Comparison of ENCODE assay signal across 32 cellular contexts in the genomic region with DNA sequence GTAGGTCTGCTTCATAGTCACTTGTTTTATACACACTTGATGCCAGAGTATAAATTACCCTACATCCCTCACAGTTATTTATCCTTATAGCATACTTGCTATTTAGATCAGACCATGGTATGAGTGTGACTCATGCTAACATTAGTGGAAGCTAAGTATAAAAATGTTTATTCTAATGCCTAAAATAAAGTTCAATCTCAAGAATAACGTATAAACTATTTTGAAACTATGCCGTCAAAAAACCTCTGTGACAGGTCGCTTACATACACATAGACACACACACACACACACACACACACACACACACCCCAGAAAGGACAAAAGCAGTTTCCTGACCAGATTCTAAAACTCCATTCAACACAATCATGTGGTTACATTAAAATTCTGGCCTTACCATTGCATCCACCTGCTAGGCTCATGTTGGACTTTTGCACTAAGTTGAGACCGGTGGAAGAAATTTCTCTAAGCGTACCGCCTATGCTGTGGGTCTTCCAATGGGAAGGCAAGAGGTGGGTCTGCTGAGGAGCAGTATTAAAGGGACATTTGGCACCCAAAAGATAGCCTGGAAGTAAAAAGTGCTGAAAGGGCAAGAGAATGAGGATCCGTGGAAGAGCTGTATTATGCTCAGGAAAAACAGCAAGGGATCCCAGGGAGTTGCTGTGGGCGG. TPM values are rescaled to one million over a fixed set of nuclear protein-coding genes. Genes with fewer than 3 reads are reported as not detected.
DNase-seq lines count a peak whose midpoint lies in the region; FAIRE-seq and TF ChIP-seq lines count a peak whose summit lies in the region.
"Had no signal": no experiment of that assay in that cellular context is flagged by ENCODE, and none has a peak within 500 bp of the region (broad histone marks: within the 10 kb centered on the region; RNA-seq: fewer than 3 reads in every experiment).

No MANE protein-coding gene starts in this region.

- H3K27me3 ChIP-seq in H1 (replicated peaks in 1 of 4; ENCODE audit: control insufficient read depth in 3 of 4, extremely low read depth in 1 of 4, insufficient read depth in 3 of 4, low read length in 3 of 4) = no peaks in the 10 kb centered on the region
- H3K27me3 ChIP-seq in colonic mucosa = no peaks in the 10 kb centered on the region
- H3K27me3 ChIP-seq: breast epithelium, heart right ventricle, spleen had no signal

- POLR2A ChIA-PET in H1 (lab: Charles Lee; ENCODE audit: partially characterized antibody) = no interaction called here

- H4K8ac ChIP-seq in H1 (ENCODE audit: extremely low read depth, insufficient read depth, low read length) = no peak overlapping the region

- no peak for TF ChIP-seq EP300 in H1 (IDR thresholded peaks at IDR 0.05; ENCODE audit: borderline replicate concordance in 1 of 2, low read depth in 2 of 2, low read length in 2 of 2)

- TF ChIP-seq CTCF in H1 (IDR thresholded peaks at IDR 0.05; ENCODE audit: control extremely low read depth in 1 of 3, insufficient read depth in 1 of 3, low read depth in 1 of 3, low read length in 3 of 3) (no peak), osteocyte (IDR thresholded peaks at IDR 0.05) (no peak), colonic mucosa (IDR thresholded peaks at IDR 0.05) (no peak)

- H4K5ac ChIP-seq in H1 (ENCODE audit: insufficient read length, low read depth, low read length) = no peak overlapping the region

- no peak overlapping the region for H2AK5ac ChIP-seq in H1 (ENCODE audit: low read depth, low read length)

- H2BK20ac ChIP-seq in H1 (ENCODE audit: low read length) = no peak overlapping the region

- TF ChIP-seq POLR2A in H1 (IDR thresholded peaks at IDR 0.05; ENCODE audit: control extremely low read depth in 1 of 2, low read depth in 2 of 2, low read length in 2 of 2) = no peak

- H3K27me3 Mint-ChIP-seq in osteocyte (ENCODE audit: unreplicated experiment) = no peaks in the 10 kb centered on the region
- H3K27me3 Mint-ChIP-seq: activated naive CD8-positive, alpha-beta T cell treated with anti-CD3 and anti-CD28 coated beads for 36 hours; dendritic cell treated with granulocyte-macrophage colony-stimulating factor and Interleukin-4, amounts not matched to agents 40 ng/mL and 50 ng/mL, for 4 days; stimulated activated naive CD8-positive, alpha-beta T cell treated with anti-CD3 and anti-CD28 coated beads, Interleukin-15, Interleukin-2, amounts not matched to agents 100 ng/mL and 50 ng/mL, for 24 hours had no signal

- H3K23me2 ChIP-seq in H1 (ENCODE audit: low read depth, low read length) = no peaks in the 10 kb centered on the region

- H3K36me3 Mint-ChIP-seq in osteocyte (ENCODE audit: unreplicated experiment) = no peaks in the 10 kb centered on the region
- H3K36me3 Mint-ChIP-seq: activated naive CD8-positive, alpha-beta T cell treated with anti-CD3 and anti-CD28 coated beads for 36 hours; natural killer cell; type B pancreatic cell had no signal

- H3K4me3 ChIP-seq in H1 (ENCODE audit: extremely low read depth in 1 of 4, insufficient read depth in 2 of 4, low read depth in 3 of 4, low read length in 4 of 4) (no peak overlapping the region), colonic mucosa (no peak overlapping the region)
- H3K4me3 ChIP-seq: BLaER1 treated with 17β-estradiol and CSF1 and Interleukin-3, amounts not matched to agents 10 nM and 100 nM; breast epithelium; heart right ventricle; SJSA1; spleen had no signal

- H3K4me1 Mint-ChIP-seq in osteocyte (ENCODE audit: unreplicated experiment) = peaks cover 15% of the 10 kb centered on the region
- H3K4me1 Mint-ChIP-seq: activated naive CD8-positive, alpha-beta T cell treated with anti-CD3 and anti-CD28 coated beads for 36 hours; activated T-helper 17 cell treated with anti-CD3 and anti-CD28 coated beads, Interleukin-2, amount 50 U/mL, for 72 hours; natural killer cell had no signal

- no peaks in the 10 kb centered on the region for H3K79me2 ChIP-seq in H1 (ENCODE audit: control insufficient read depth in 1 of 2, insufficient read depth in 2 of 2, low read length in 2 of 2)

- CTCF ChIA-PET in H1 (lab: Charles Lee; ENCODE audit: partially characterized antibody) = interaction anchor here (0.6 to 1.4 kb wide), 2 partner anchors 157 to 1322 kb away, joined by 3 read pairs; no protein-coding TSS in a partner anchor

- H3K9me3 ChIP-seq in H1 (ENCODE audit: insufficient read depth in 2 of 2, low read depth in 1 of 2, low read length in 1 of 2) = no peaks in the 10 kb centered on the region
- H3K9me3 ChIP-seq in colonic mucosa = no peaks in the 10 kb centered on the region
- H3K9me3 ChIP-seq: BLaER1 treated with 17β-estradiol and CSF1 and Interleukin-3, amounts not matched to agents 10 nM and 100 nM; breast epithelium; heart right ventricle; SJSA1; spleen had no signal

- no peak for TF ChIP-seq RAD21 in H1 (IDR thresholded peaks at IDR 0.05 in 1 of 2, conservative IDR thresholded peaks at IDR 0.05 in 1 of 2; ENCODE audit: low read depth in 2 of 2, low read length in 2 of 2)

- FAIRE-seq in A204.1 (lab: Jason Lieb, UNC) = peak; percentile 65
- no peak for FAIRE-seq in H1 (lab: Jason Lieb, UNC)
- FAIRE-seq: D721Med, G401.6, GM18507 had no signal

- no peak overlapping the region for H2BK15ac ChIP-seq in H1 (ENCODE audit: low read length)

- no peak overlapping the region for H2BK12ac ChIP-seq in H1 (ENCODE audit: low read depth, low read length)

- H2AFZ ChIP-seq in H1 (ENCODE audit: low read length) = 0 out of 2 replicates have a peak overlapping the region, but pooled peaks have one; percentile 71

- DNase-seq in NCI-H69 (lab: John Stamatoyannopoulos, UW) (peak; percentile 71), H1 (ENCODE audit: low read depth in 1 of 2, low spot score in 2 of 2) (no peak), osteocyte (ENCODE audit: extremely low spot score, unreplicated experiment) (no peak), posterior cingulate gyrus (no peak), colonic mucosa (no peak), NCI-H1092 (lab: John Stamatoyannopoulos, UW) (no peak)
- no peak for DNase-seq in stimulated activated CD4-positive, alpha-beta T cell treated with anti-CD3 and anti-CD28 coated beads, Interleukin-12 subunit alpha, Interleukin-12 subunit beta, amount 100 ng/mL, for 4 hours
- DNase-seq: activated CD4-positive, alpha-beta T cell treated with anti-CD3 and anti-CD28 coated beads, Interleukin-2, amount 50 U/mL, for 4 hours; activated CD8-positive, alpha-beta memory T cell treated with anti-CD3 and anti-CD28 coated beads, Interleukin-2, amount 50 U/mL, for 4 hours; activated naive CD8-positive, alpha-beta T cell treated with anti-CD3 and anti-CD28 coated beads for 36 hours; heart right ventricle; mesendoderm; natural killer cell; NCI-H1417 treated with DMSO at 0.1 percent for 48 hours; NCI-H510A; NK-92 treated with Interleukin-12 subunit alpha and Interleukin-12 subunit beta, amount 100 ng/mL, for 24 hours; spleen; stimulated activated CD4-positive, alpha-beta T cell treated with anti-CD3 and anti-CD28 coated beads, Interleukin-4, amount 100 ng/mL, for 4 hours; T-helper 2 cell had no signal

- H3K79me1 ChIP-seq in H1 (ENCODE audit: low read depth, low read length) = no peaks in the 10 kb centered on the region

- H3K9ac ChIP-seq in H1 (replicated peaks in 1 of 4; ENCODE audit: extremely low read depth in 1 of 4, low read depth in 3 of 4, low read length in 3 of 4) (no peak overlapping the region), colonic mucosa (ENCODE audit: low read depth in 2 of 2, low read length in 2 of 2) (no peak overlapping the region)
- H3K9ac ChIP-seq: BLaER1 treated with 17β-estradiol and CSF1 and Interleukin-3, amounts not matched to agents 10 nM and 100 nM had no signal

- H3K56ac ChIP-seq in H1 (replicated peaks; ENCODE audit: insufficient read length, low read depth, low read length) = no peak overlapping the region

- WGBS in H1 (ENCODE audit: extremely low coverage in 1 of 2, insufficient coverage in 1 of 2, insufficient read length in 1 of 2, insufficient replicate concordance in 2 of 2, low coverage in 1 of 2, low lambda C conversion rate in 2 of 2, missing lambda C conversion rate in 1 of 2), 2 experiments = 82% methylated on average over 8 of the region's 8 CpGs; no CpG with 5 or more reads in 1 of the 2 experiments

- no peaks in the 10 kb centered on the region for H4K20me1 ChIP-seq in H1 (replicated peaks in 1 of 2; ENCODE audit: control insufficient read depth in 1 of 2, insufficient read depth in 2 of 2, low read length in 2 of 2)
- H4K20me1 ChIP-seq: BLaER1 treated with 17β-estradiol and CSF1 and Interleukin-3, amounts not matched to agents 10 nM and 100 nM had no signal

- no peak overlapping the region for H3K14ac ChIP-seq in H1 (ENCODE audit: insufficient read length)

- no peak overlapping the region for H2BK120ac ChIP-seq in H1 (replicated peaks; ENCODE audit: low read depth, low read length)

- H3K4me3 Mint-ChIP-seq in osteocyte (ENCODE audit: unreplicated experiment) = no peak overlapping the region
- H3K4me3 Mint-ChIP-seq: activated naive CD8-positive, alpha-beta T cell treated with anti-CD3 and anti-CD28 coated beads for 36 hours; activated T-helper 17 cell treated with anti-CD3 and anti-CD28 coated beads, Interleukin-2, amount 50 U/mL, for 72 hours; dendritic cell treated with granulocyte-macrophage colony-stimulating factor and Interleukin-4, amounts not matched to agents 40 ng/mL and 50 ng/mL, for 4 days; natural killer cell; stimulated activated naive CD8-positive, alpha-beta T cell treated with anti-CD3 and anti-CD28 coated beads, Interleukin-15, Interleukin-2, amounts not matched to agents 100 ng/mL and 50 ng/mL, for 24 hours; type B pancreatic cell had no signal

- H3K4me1 ChIP-seq in H1 (replicated peaks in 1 of 4; ENCODE audit: control insufficient read depth in 3 of 4, insufficient read depth in 4 of 4, low read length in 3 of 4) = peaks cover 0 to 5% (median under 1%) of the 10 kb centered on the region in 4 experiments; a peak in 2 of 7 replicates
- H3K4me1 ChIP-seq in colonic mucosa = no peaks in the 10 kb centered on the region
- H3K4me1 ChIP-seq: breast epithelium, heart right ventricle, SJSA1, spleen had no signal

- H3K4me2 ChIP-seq in H1 (ENCODE audit: insufficient read depth in 1 of 2, low read depth in 2 of 2, low read length in 2 of 2) = no peak overlapping the region
- H3K4me2 ChIP-seq: BLaER1 treated with 17β-estradiol and CSF1 and Interleukin-3, amounts not matched to agents 10 nM and 100 nM had no signal

- H3K27ac Mint-ChIP-seq in osteocyte (ENCODE audit: unreplicated experiment) = peak overlapping the region; percentile 23
- H3K27ac Mint-ChIP-seq: activated naive CD8-positive, alpha-beta T cell treated with anti-CD3 and anti-CD28 coated beads for 36 hours; activated T-helper 17 cell treated with anti-CD3 and anti-CD28 coated beads, Interleukin-2, amount 50 U/mL, for 72 hours; dendritic cell treated with granulocyte-macrophage colony-stimulating factor and Interleukin-4, amounts not matched to agents 40 ng/mL and 50 ng/mL, for 4 days; natural killer cell; stimulated activated naive CD8-positive, alpha-beta T cell treated with anti-CD3 and anti-CD28 coated beads, Interleukin-15, Interleukin-2, amounts not matched to agents 100 ng/mL and 50 ng/mL, for 24 hours; type B pancreatic cell had no signal

- H3K36me3 ChIP-seq in H1 (ENCODE audit: control insufficient read depth in 2 of 4, insufficient read depth in 4 of 4, low read length in 3 of 4) (no peaks in the 10 kb centered on the region), colonic mucosa (no peaks in the 10 kb centered on the region)
- H3K36me3 ChIP-seq: BLaER1 treated with 17β-estradiol and CSF1 and Interleukin-3, amounts not matched to agents 10 nM and 100 nM; breast epithelium; heart right ventricle; SJSA1; spleen had no signal

- intact Hi-C loops in posterior cingulate gyrus (cut with DNase I) = no loop called here
- intact Hi-C loops in colonic mucosa (cut with DNase I) = loop anchor here (5.0 to 10.0 kb wide), 2 partner anchors 235 to 337 kb away; no protein-coding TSS in a partner anchor

- H2BK5ac ChIP-seq in H1 (ENCODE audit: low read depth, low read length) = no peak overlapping the region

- H3K23ac ChIP-seq in H1 (ENCODE audit: insufficient read length) = no peak overlapping the region

- H3K9me3 Mint-ChIP-seq in osteocyte (ENCODE audit: unreplicated experiment) = no peaks in the 10 kb centered on the region
- H3K9me3 Mint-ChIP-seq: activated naive CD8-positive, alpha-beta T cell treated with anti-CD3 and anti-CD28 coated beads for 36 hours; activated T-helper 17 cell treated with anti-CD3 and anti-CD28 coated beads, Interleukin-2, amount 50 U/mL, for 72 hours; dendritic cell treated with granulocyte-macrophage colony-stimulating factor and Interleukin-4, amounts not matched to agents 40 ng/mL and 50 ng/mL, for 4 days; stimulated activated naive CD8-positive, alpha-beta T cell treated with anti-CD3 and anti-CD28 coated beads, Interleukin-15, Interleukin-2, amounts not matched to agents 100 ng/mL and 50 ng/mL, for 24 hours; type B pancreatic cell had no signal

- no peak overlapping the region for H4K91ac ChIP-seq in H1 (replicated peaks; ENCODE audit: insufficient read length, low read length)

- no peak overlapping the region for H3K4ac ChIP-seq in H1 (replicated peaks; ENCODE audit: insufficient read length, low read depth, low read length)

- no peak overlapping the region for H3K18ac ChIP-seq in H1 (ENCODE audit: extremely low read depth, low read length)

- H3K27ac ChIP-seq in H1 (ENCODE audit: low read depth, low read length) (no peak overlapping the region), colonic mucosa (no peak overlapping the region)
- H3K27ac ChIP-seq: BLaER1 treated with 17β-estradiol and CSF1 and Interleukin-3, amounts not matched to agents 10 nM and 100 nM; breast epithelium; heart right ventricle; SJSA1; spleen had no signal

RNA-seq across cellular contexts. Expression of a gene that starts 5.0 kb away (rescaled TPM):
- 0.10 and 0.43 TPM in 2 replicates for total RNA-seq in H1 (2021; fragmentation: NEBNext Ultra II Directional; extraction: Animal tissue kit (Norgen Biotek cat#: 25700))
- 0.09 and 0.28 TPM in 2 replicates for polyA plus RNA-seq in H1 (2011; rRNA removed)
- 0.13 TPM for polyA plus RNA-seq in H1 (2011; cell fraction: cytosol; rRNA removed)
- polyA plus RNA-seq in H1 (2011; cell fraction: nucleus; rRNA removed) = 0.04 TPM
- polyA plus RNA-seq in H1 (2012, experiment 1 of 2) = 0.04 to 0.30 TPM (median 0.08 TPM) in 3 of 4 replicates, not detected in the other
- 0.04 TPM for polyA plus RNA-seq in H1 (2012, experiment 2 of 2)
- 0.10 TPM for polyA plus RNA-seq in H1 (2013, experiment 1 of 2)
- 0.11 TPM for polyA plus RNA-seq in H1 (2013, experiment 2 of 2)
- polyA minus RNA-seq in H1 (2011; rRNA and poly(A)+ RNA removed) = 0.63 and 0.95 TPM in 2 replicates
- polyA minus RNA-seq in H1 (2011; cell fraction: cytosol; rRNA and poly(A)+ RNA removed) = not detected
- 1.4 TPM for polyA minus RNA-seq in H1 (2011; cell fraction: nucleus; rRNA and poly(A)+ RNA removed)
- 25.0 and 25.7 TPM in 2 replicates for total RNA-seq in osteocyte
- 10 to 100 TPM in 1 of 2 donors, 1 to 10 TPM in 1; 5.3 to 20.0 TPM for total RNA-seq in colonic mucosa
- total RNA-seq: A673; activated naive CD8-positive, alpha-beta T cell treated with anti-CD3 and anti-CD28 coated beads for 36 hours; activated T-helper 17 cell treated with anti-CD3 and anti-CD28 coated beads, Interleukin-2, amount 50 U/mL, for 72 hours; MCF 10A; natural killer cell; SJSA1 had no signal
